Comparison of ENCODE assay signal across 8 cellular contexts in genomic region chr1:33342041-33342723, GRCh38. TPM values are rescaled to one million over a fixed set of nuclear protein-coding genes. Genes with fewer than 3 reads are reported as not detected.
DNase-seq lines count a peak whose midpoint lies in the region; ATAC-seq and TF ChIP-seq lines count a peak whose summit lies in the region.

No MANE protein-coding gene starts in this region.

- no peaks in the 10 kb centered on the region for H3K27me3 Mint-ChIP-seq in stimulated activated naive CD8-positive, alpha-beta T cell treated with anti-CD3 and anti-CD28 coated beads, Interleukin-15, amount 100 ng/mL, for 72 hours

- peaks cover 38% of the 10 kb centered on the region for H4K20me1 ChIP-seq in OCI-LY3 (ENCODE audit: insufficient read depth, low read length)

- H3K36me3 ChIP-seq in OCI-LY3 (replicated peaks; ENCODE audit: low read depth, low read length) (peaks cover 3% of the 10 kb centered on the region), mucosa of descending colon (ENCODE audit: low read depth) (no peaks in the 10 kb centered on the region)

- H3K4me3 ChIP-seq in OCI-LY3 (ENCODE audit: low read length) (no peak overlapping the region), epithelial cell of esophagus (ENCODE audit: low read length) (no peak overlapping the region), mucosa of descending colon (no peak overlapping the region)

- no peak for TF ChIP-seq CTCF in OCI-LY3 (IDR thresholded peaks at IDR 0.05; ENCODE audit: low read depth, low read length)
- no peak for TF ChIP-seq CTCF in epithelial cell of esophagus (IDR thresholded peaks at IDR 0.05; ENCODE audit: insufficient read depth, low read depth, low read length, missing control alignments)
- no peak for TF ChIP-seq CTCF in mucosa of descending colon (IDR thresholded peaks at IDR 0.05)

- intact Hi-C loops in mucosa of descending colon (cut with DNase I, micrococcal nuclease) = no loop called here

- no peak overlapping the region for H3K9ac ChIP-seq in OCI-LY3 (ENCODE audit: low read length)

- H3K9me3 ChIP-seq in OCI-LY3 (ENCODE audit: insufficient read depth, low read length) (no peaks in the 10 kb centered on the region), mucosa of descending colon (no peaks in the 10 kb centered on the region)

- H3K27ac ChIP-seq in OCI-LY3 (ENCODE audit: low read length) = no peak overlapping the region

- peak overlapping the region; percentile 20; the same call in 1 of the 2 replicates for H3K4me2 ChIP-seq in OCI-LY3 (ENCODE audit: low read length)

- H3K4me1 ChIP-seq in OCI-LY3 (ENCODE audit: low read length) = peaks cover 10% of the 10 kb centered on the region
- peaks cover 87% of the 10 kb centered on the region for H3K4me1 ChIP-seq in mucosa of descending colon (ENCODE audit: low read depth)

- H3K27ac Mint-ChIP-seq in stimulated activated naive CD8-positive, alpha-beta T cell treated with anti-CD3 and anti-CD28 coated beads, Interleukin-15, amount 100 ng/mL, for 72 hours = no peak overlapping the region

- peaks cover 55% of the 10 kb centered on the region for H3K4me1 Mint-ChIP-seq in stimulated activated naive CD8-positive, alpha-beta T cell treated with anti-CD3 and anti-CD28 coated beads, Interleukin-15, amount 100 ng/mL, for 72 hours

- no peaks in the 10 kb centered on the region for H3K9me3 Mint-ChIP-seq in stimulated activated naive CD8-positive, alpha-beta T cell treated with anti-CD3 and anti-CD28 coated beads, Interleukin-15, amount 100 ng/mL, for 72 hours

- H3K4me3 Mint-ChIP-seq in stimulated activated naive CD8-positive, alpha-beta T cell treated with anti-CD3 and anti-CD28 coated beads, Interleukin-15, amount 100 ng/mL, for 72 hours = no peak overlapping the region

- no peaks in the 10 kb centered on the region for H3K27me3 ChIP-seq in OCI-LY3 (ENCODE audit: low read depth, low read length)

- no peak overlapping the region for H2AFZ ChIP-seq in OCI-LY3 (ENCODE audit: low read depth, low read length)

- ATAC-seq in mucosa of descending colon (peak; percentile 91), HG02610 (IDR thresholded peaks at IDR 0.05; ENCODE audit: unreplicated experiment) (no peak)
- no peak for ATAC-seq in stimulated activated naive CD8-positive, alpha-beta T cell treated with anti-CD3 and anti-CD28 coated beads, Interleukin-15, amount 100 ng/mL, for 72 hours

- H3K79me2 ChIP-seq in OCI-LY3 (ENCODE audit: low read length) = peaks cover 65% of the 10 kb centered on the region

- peak; percentile 93 for DNase-seq in HK-2 (ENCODE audit: unreplicated experiment)
- DNase-seq in epithelial cell of esophagus (ENCODE audit: low read depth) = peak; percentile 91
- peak; percentile 72 to 84 (median 77) for DNase-seq in mucosa of descending colon
- DNase-seq in HPDE6-E6E7 (ENCODE audit: extremely low spot score) = no peak
- no peak for DNase-seq in stimulated activated naive CD8-positive, alpha-beta T cell treated with anti-CD3 and anti-CD28 coated beads, Interleukin-15, amount 100 ng/mL, for 72 hours
- DNase-seq in stimulated activated naive CD4-positive, alpha-beta T cell treated with Interleukin-2 at 50 U/mL for 16 hours (lab: John Stamatoyannopoulos, UW) = no peak

RNA-seq across cellular contexts. Expression of gene A3GALT2, which starts 21.3 kb away (rescaled TPM):
- total RNA-seq in mucosa of descending colon = not detected

Comparison
In these comparisons a context has a peak if more than half of its experiments do, and no peak if none do; other contexts are left out.
1. DNase-seq: peak in HK-2 (single experiment), epithelial cell of esophagus (single experiment) and mucosa of descending colon (3 of 3); none in HPDE6-E6E7 (single experiment), stimulated activated naive CD8-positive, alpha-beta T cell treated with anti-CD3 and anti-CD28 coated beads, Interleukin-15, amount 100 ng/mL, for 72 hours (0 of 2) and stimulated activated naive CD4-positive, alpha-beta T cell treated with Interleukin-2 at 50 U/mL for 16 hours (single experiment).